In genomic region chr20:10641467-10641866, GRCh38 we compare ENCODE assay signal across 22 cellular contexts.
"Had no signal": no experiment of that assay in that cellular context is flagged by ENCODE, and none has a peak within 500 bp of the region (broad histone marks: within the 10 kb centered on the region; RNA-seq: fewer than 3 reads in every experiment).

No MANE protein-coding gene starts in this region.

- H3K27me3 Mint-ChIP-seq: activated CD4-positive, alpha-beta T cell treated with anti-CD3 and anti-CD28 coated beads for 36 hours; activated naive CD8-positive, alpha-beta T cell; brain had no signal

- H3K27ac ChIP-seq: pancreas, testis had no signal

- H3K9me3 Mint-ChIP-seq: activated T-helper 1 cell treated with anti-CD3 and anti-CD28 coated beads, Interleukin-12 subunit alpha, Interleukin-12 subunit beta, Interleukin-2, Interleukin-4 antibody, amounts not matched to agents 30 ng/mL and 10 ng/mL and 1 ng/mL, durations not matched to agents 14 hours and 24 hours and 36 hours; brain; T-helper 2 cell treated with Interferon-gamma antibody and Interleukin-4, amounts not matched to agents 5 μg/mL and 100 μg/mL, for 36 hours; WTC11 had no signal

- H3K9me3 ChIP-seq: gastrocnemius medialis, heart left ventricle, pancreas, stomach, testis had no signal

- H3K4me3 Mint-ChIP-seq: activated CD4-positive, alpha-beta T cell treated with anti-CD3 and anti-CD28 coated beads for 36 hours; activated naive CD8-positive, alpha-beta T cell; activated T-helper 1 cell treated with anti-CD3 and anti-CD28 coated beads, Interleukin-12 subunit alpha, Interleukin-12 subunit beta, Interleukin-2, Interleukin-4 antibody, amounts not matched to agents 30 ng/mL and 10 ng/mL and 1 ng/mL, durations not matched to agents 14 hours and 24 hours and 36 hours; brain; stimulated activated effector memory CD8-positive, alpha-beta T cell treated with anti-CD3 and anti-CD28 coated beads, Interleukin-12 subunit alpha, Interleukin-12 subunit beta, amount 100 ng/mL, for 72 hours; T-helper 2 cell treated with Interferon-gamma antibody and Interleukin-4, amounts not matched to agents 5 μg/mL and 100 μg/mL, for 36 hours; WTC11 had no signal

- H3K36me3 Mint-ChIP-seq: stimulated activated effector memory CD8-positive, alpha-beta T cell treated with anti-CD3 and anti-CD28 coated beads, Interleukin-12 subunit alpha, Interleukin-12 subunit beta, amount 100 ng/mL, for 72 hours had no signal

- H3K4me1 Mint-ChIP-seq: activated CD4-positive, alpha-beta T cell treated with anti-CD3 and anti-CD28 coated beads for 36 hours; stimulated activated effector memory CD8-positive, alpha-beta T cell treated with anti-CD3 and anti-CD28 coated beads, Interleukin-12 subunit alpha, Interleukin-12 subunit beta, amount 100 ng/mL, for 72 hours had no signal

- DNase-seq: activated CD4-positive, alpha-beta T cell treated with anti-CD3 and anti-CD28 coated beads for 36 hours; activated CD4-positive, alpha-beta T cell treated with anti-CD3 and anti-CD28 coated beads, Interleukin-2, amount 50 U/mL, for 48 hours; activated T-cell treated with anti-CD3 and anti-CD28 coated beads for 4 hours; amniotic stem cell; caudate nucleus; erythroblast; gastrocnemius medialis; heart left ventricle; kidney glomerular epithelial cell; left ventricle myocardium superior; pancreas; stimulated activated CD4-positive, alpha-beta T cell treated with anti-CD3 and anti-CD28 coated beads, Interleukin-4, amount 100 ng/mL, for 24 hours; stomach; testis had no signal

- H3K27me3 ChIP-seq: gastrocnemius medialis, heart left ventricle, pancreas, stomach, testis had no signal

- H3K27ac Mint-ChIP-seq: activated CD4-positive, alpha-beta T cell treated with anti-CD3 and anti-CD28 coated beads for 36 hours; activated naive CD8-positive, alpha-beta T cell; activated T-helper 1 cell treated with anti-CD3 and anti-CD28 coated beads, Interleukin-12 subunit alpha, Interleukin-12 subunit beta, Interleukin-2, Interleukin-4 antibody, amounts not matched to agents 30 ng/mL and 10 ng/mL and 1 ng/mL, durations not matched to agents 14 hours and 24 hours and 36 hours; stimulated activated effector memory CD8-positive, alpha-beta T cell treated with anti-CD3 and anti-CD28 coated beads, Interleukin-12 subunit alpha, Interleukin-12 subunit beta, amount 100 ng/mL, for 72 hours; T-helper 2 cell treated with Interferon-gamma antibody and Interleukin-4, amounts not matched to agents 5 μg/mL and 100 μg/mL, for 36 hours; WTC11 had no signal

- ATAC-seq: activated CD4-positive, alpha-beta T cell treated with anti-CD3 and anti-CD28 coated beads for 36 hours; gastrocnemius medialis; heart left ventricle; left ventricle myocardium superior; pancreas; sciatic nerve; stimulated activated effector memory CD8-positive, alpha-beta T cell treated with anti-CD3 and anti-CD28 coated beads, Interleukin-12 subunit alpha, Interleukin-12 subunit beta, amount 100 ng/mL, for 72 hours; WTC11 had no signal

- H3K4me3 ChIP-seq: gastrocnemius medialis, heart left ventricle, pancreas, smooth muscle cell, stomach, testis had no signal
